In genomic region chr3:152173627-152174026, GRCh38 we compare ENCODE assay signal across 28 cellular contexts.
"Had no signal": no experiment of that assay in that cellular context is flagged by ENCODE, and none has a peak within 500 bp of the region (broad histone marks: within the 10 kb centered on the region; RNA-seq: fewer than 3 reads in every experiment).

No MANE protein-coding gene starts in this region.

- H3K36me3 ChIP-seq: colonic mucosa, esophagus squamous epithelium, gastrocnemius medialis, heart left ventricle, WERI-Rb-1 had no signal

- H3K27ac ChIP-seq: body of pancreas, colonic mucosa, epithelial cell of prostate, esophagus squamous epithelium, foreskin keratinocyte, gastrocnemius medialis, heart left ventricle, WERI-Rb-1 had no signal

- H3K4me3 ChIP-seq: body of pancreas, colonic mucosa, esophagus squamous epithelium, gastrocnemius medialis, heart left ventricle had no signal

- ATAC-seq: activated CD4-positive, CD25-positive, alpha-beta regulatory T cell treated with anti-CD3 and anti-CD28 coated beads, Interleukin-2, amount 50 U/mL, for 24 hours; activated CD8-positive, alpha-beta T cell treated with anti-CD3 and anti-CD28 coated beads for 36 hours; activated T-cell treated with anti-CD3 and anti-CD28 coated beads, Interleukin-2, amount 50 U/mL, for 4 hours; activated T-helper 17 cell treated with anti-CD3 and anti-CD28 coated beads, Interleukin-2, amount 50 U/mL, for 72 hours; body of pancreas; foreskin keratinocyte; gastrocnemius medialis; heart left ventricle; T-helper 17 cell had no signal

- DNase-seq: activated B cell treated with CpG ODN at 0.5 μM for 24 hours; activated CD4-positive, alpha-beta T cell treated with anti-CD3 and anti-CD28 coated beads for 48 hours; activated CD4-positive, alpha-beta T cell treated with anti-CD3 and anti-CD28 coated beads, Interleukin-2, amount 50 U/mL, for 1 hour; activated CD4-positive, alpha-beta T cell treated with anti-CD3 and anti-CD28 coated beads, Interleukin-2, amount 50 U/mL, for 48 hours; activated CD8-positive, alpha-beta memory T cell treated with anti-CD3 and anti-CD28 coated beads for 24 hours; activated CD8-positive, alpha-beta T cell treated with anti-CD3 and anti-CD28 coated beads for 36 hours; activated effector memory CD4-positive, alpha-beta T cell treated with Interleukin-2 at 50 U/mL for 16 hours; activated gamma-delta T cell treated with Interleukin-2 at 50 U/mL for 16 hours; activated naive CD4-positive, alpha-beta T cell treated with anti-CD3 and anti-CD28 coated beads, Interleukin-2, amount 50 U/mL, for 16 hours; activated naive CD4-positive, alpha-beta T cell treated with Interleukin-2 at 50 U/mL for 16 hours; activated T-cell treated with anti-CD3 and anti-CD28 coated beads, Interleukin-2, amount 50 U/mL, for 4 hours; amygdala; aorta; body of pancreas; caudate nucleus; colonic mucosa; effector CD8-positive, alpha-beta T cell; esophagus squamous epithelium; foreskin keratinocyte; gastrocnemius medialis; glutamatergic neuron; heart left ventricle; T-helper 17 cell; T1000; WERI-Rb-1 had no signal

- H3K27me3 ChIP-seq: body of pancreas, colonic mucosa, esophagus squamous epithelium, foreskin keratinocyte, gastrocnemius medialis, heart left ventricle had no signal

- H3K4me1 ChIP-seq: body of pancreas, colonic mucosa, gastrocnemius medialis had no signal

- H3K9me3 ChIP-seq: body of pancreas, colonic mucosa, esophagus squamous epithelium, gastrocnemius medialis had no signal
